8 cellular contexts compared by ENCODE assay signal in the genomic region with DNA sequence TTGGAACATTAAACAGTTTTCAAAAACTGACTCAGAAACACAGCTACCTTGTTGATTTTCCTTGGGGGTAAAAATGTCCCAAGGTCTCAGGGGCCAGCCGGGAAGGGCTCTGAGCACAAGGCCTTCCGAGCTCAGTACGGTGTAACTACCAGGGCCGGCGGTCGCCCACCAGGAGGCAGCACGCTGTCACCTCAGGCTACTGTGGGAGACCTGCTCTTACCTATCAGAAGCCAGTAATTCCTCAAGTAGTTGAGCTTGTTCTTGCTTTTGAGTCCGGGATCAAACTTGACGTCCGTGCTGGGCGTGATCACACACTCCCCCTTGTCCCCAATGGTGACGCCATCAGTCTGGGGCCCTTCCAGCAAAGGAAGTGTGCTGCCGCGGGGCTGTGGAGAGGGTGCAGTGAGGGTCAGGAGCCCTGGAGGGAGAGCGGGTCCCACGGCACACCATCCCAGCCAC.
DNase-seq lines count a peak whose midpoint lies in the region; ATAC-seq and TF ChIP-seq lines count a peak whose summit lies in the region.

No MANE protein-coding gene starts in this region.

- no peak for ATAC-seq in GM19351 (IDR thresholded peaks at IDR 0.05; ENCODE audit: unreplicated experiment)
- no peak for ATAC-seq in GM18505 (IDR thresholded peaks at IDR 0.05; ENCODE audit: unreplicated experiment)

- in situ Hi-C loops in T47D (cut with HindIII; ENCODE audit: low pct_unique_long_range_greater_than_20kb, low sequenced_read_pairs) = no loop called here

- no peak for TF ChIP-seq POLR2A in GM18505 (IDR thresholded peaks at IDR 0.05; ENCODE audit: borderline replicate concordance, extremely low read depth, insufficient read depth, insufficient read length)

- DNase-seq in NCI-H1417 (lab: John Stamatoyannopoulos, UW) (peak in 2 of 3 experiments; percentile 15 to 50), NCI-H1417 treated with DMSO at 0.1 percent for 48 hours (lab: John Stamatoyannopoulos, UW) (no peak), T-helper 2 cell (peak in 3 of 5 experiments; percentile 24 to 76 (median 47)), T47D (ENCODE audit: low read depth in 1 of 2, low spot score in 1 of 2) (peak; percentile 28 to 42), kidney tubule cell (ENCODE audit: low spot score) (peak; percentile 56)
- peak; percentile 17 for DNase-seq in stimulated activated CD8-positive, alpha-beta memory T cell treated with anti-CD3 and anti-CD28 coated beads, Interleukin-15, amount 100 ng/mL, for 1 hour (ENCODE audit: low read depth)
